Comparison of ENCODE assay signal across 14 cellular contexts in the genomic region with DNA sequence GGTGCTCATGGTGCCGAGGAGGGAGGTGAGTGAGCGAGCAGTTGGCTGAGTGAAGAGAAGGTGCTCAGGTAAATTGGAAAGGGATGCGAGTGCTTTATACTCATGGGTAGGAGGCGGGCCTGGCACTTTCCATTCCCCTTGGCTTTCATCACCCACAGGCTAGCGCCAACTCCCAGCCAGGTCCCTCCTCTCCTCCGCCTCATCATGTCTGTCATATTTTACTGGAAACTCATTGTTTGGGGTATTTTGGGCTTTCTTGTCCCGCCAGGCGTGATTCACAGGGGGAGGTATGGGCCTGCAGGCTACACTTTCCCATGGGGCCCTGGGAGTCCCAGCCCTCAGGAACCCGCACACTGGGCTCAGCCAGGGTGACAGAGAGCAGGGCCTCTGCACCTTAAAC. TPM values are rescaled to one million over a fixed set of nuclear protein-coding genes. Genes with fewer than 3 reads are reported as not detected.
"Had no signal": no experiment of that assay in that cellular context is flagged by ENCODE, and none has a peak within 500 bp of the region (broad histone marks: within the 10 kb centered on the region; RNA-seq: fewer than 3 reads in every experiment).

No MANE protein-coding gene starts in this region.

RNA-seq across cellular contexts. Expression of a gene that starts 26.8 kb away (rescaled TPM):
- total RNA-seq: chondrocyte, dermis microvascular lymphatic vessel endothelial cell, endodermal cell, epithelial cell of proximal tubule, frontal cortex, gastroesophageal sphincter, hepatocyte, kidney, left lobe of liver, left ventricle myocardium inferior, liver, mammary epithelial cell had no signal
- polyA plus RNA-seq: heart left ventricle; hepatocyte; liver; mammary epithelial cell; naive thymus-derived CD4-positive, alpha-beta T cell had no signal
